Comparison of ENCODE assay signal across 1 cellular context in the genomic region with DNA sequence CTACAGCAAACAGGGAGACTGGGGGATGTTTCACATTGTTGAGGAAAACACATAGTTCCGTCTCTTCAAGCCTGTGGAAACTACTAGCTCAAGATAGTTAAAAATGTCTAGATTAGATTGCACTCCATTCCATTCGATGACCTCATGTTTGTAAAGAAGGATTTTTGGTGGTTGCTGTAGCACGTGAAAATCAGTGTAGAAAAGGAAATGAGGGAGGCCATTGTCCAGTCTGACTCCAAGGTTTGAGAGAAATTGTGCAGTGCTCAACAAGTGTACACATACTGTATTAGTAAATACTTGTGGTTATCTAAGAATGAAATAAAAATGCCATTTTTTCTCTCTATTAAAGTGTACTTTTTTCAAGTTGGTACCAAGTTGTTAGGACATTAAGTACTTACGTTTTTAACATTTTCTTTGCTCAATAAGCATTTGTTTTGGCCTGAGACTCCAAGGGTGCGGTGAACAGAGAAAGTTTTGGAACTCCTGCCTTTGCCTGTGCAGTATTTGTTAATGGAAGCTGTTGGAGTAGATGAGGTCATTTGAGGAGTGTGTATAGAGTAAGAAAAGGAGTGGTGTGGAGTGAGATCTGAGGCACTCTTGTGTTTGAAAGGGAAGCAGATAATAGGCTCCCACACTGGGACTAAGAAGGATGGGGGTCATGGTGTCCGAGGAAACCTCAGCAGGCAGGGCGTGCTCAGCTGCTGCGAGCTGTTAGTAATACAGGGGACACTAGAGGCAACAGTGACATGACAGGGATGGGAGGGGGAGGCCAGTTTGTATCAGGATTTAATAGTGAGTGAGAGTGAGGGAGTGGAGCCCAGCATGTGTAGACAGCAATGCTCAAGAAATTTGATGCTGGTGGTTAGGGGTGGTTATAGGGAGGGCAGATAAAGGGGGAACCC.
TF ChIP-seq lines count a peak whose summit lies in the region.

No MANE protein-coding gene starts in this region.

TF ChIP-seq in endothelial cell of umbilical vein, 7 proteins besides CTCF, POLR2A, EP300 and RAD21:
- TF ChIP-seq, protein P1, sequence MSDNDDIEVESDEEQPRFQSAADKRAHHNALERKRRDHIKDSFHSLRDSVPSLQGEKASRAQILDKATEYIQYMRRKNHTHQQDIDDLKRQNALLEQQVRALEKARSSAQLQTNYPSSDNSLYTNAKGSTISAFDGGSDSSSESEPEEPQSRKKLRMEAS (IDR thresholded peaks at IDR 0.05; ENCODE audit: insufficient read depth, insufficient read length) = peak; percentile 3
- TF ChIP-seq JUN (IDR thresholded peaks at IDR 0.05; ENCODE audit: borderline replicate concordance, insufficient read depth, insufficient read length, low read depth) = peak; percentile 35
- no peak for TF ChIP-seq MYC (IDR thresholded peaks at IDR 0.05; ENCODE audit: low read depth, low read length)
